9 cellular contexts compared by ENCODE assay signal in the genomic region with DNA sequence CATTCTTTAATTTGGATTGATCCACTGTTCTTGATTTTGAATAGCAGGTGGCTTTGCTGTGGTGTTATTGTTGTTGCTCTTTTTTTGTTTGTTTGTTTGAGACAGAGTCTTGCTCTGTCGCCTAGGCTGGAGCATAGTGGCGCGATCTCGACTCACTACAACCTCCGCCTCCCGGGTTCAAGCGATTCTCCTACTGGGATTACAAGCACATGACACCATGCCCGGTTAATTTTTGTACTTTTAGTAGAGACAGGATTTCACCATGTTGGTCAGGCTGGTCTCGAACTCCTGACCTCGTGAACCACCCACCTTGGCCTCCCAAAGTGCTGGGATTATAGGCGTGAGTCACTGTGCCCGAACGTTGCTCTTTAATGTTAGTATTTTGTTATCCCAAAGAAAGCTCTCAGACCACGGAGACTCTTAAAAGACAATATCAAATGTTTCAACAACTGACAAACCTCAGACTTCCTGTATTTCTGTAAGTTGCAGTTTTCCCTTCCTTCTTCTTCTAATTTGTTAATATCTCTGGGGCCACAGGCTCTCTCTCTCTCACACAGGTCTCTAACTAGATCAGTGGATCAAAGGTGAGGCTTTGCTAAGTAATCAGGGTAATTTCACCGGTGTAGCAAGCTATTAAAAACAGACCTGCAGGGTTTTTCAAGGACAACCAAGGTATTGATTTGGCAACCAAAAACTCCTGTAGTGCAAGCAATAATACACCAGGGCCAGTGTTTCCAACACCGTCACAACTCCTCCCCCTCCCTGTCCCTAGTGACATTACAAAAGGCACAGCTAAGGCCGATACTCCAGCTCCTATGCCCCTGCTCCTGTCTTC. TPM values are rescaled to one million over a fixed set of nuclear protein-coding genes. Genes with fewer than 3 reads are reported as not detected.
DNase-seq lines count a peak whose midpoint lies in the region; ATAC-seq, FAIRE-seq and TF ChIP-seq lines count a peak whose summit lies in the region.
"Had no signal": no experiment of that assay in that cellular context is flagged by ENCODE, and none has a peak within 500 bp of the region (broad histone marks: within the 10 kb centered on the region; RNA-seq: fewer than 3 reads in every experiment).

No MANE protein-coding gene starts in this region.

- H3K9ac ChIP-seq in K562 (ENCODE audit: insufficient read depth in 1 of 2, low read depth in 2 of 2, low read length in 2 of 2) (peak overlapping the region; percentile 60 to 67; a peak in 3 of 4 replicates), stomach smooth muscle (ENCODE audit: low read length in 2 of 2) (no peak overlapping the region)

- in situ Hi-C loops in K562 (cut with MboI): no loop called here

- peaks cover 26 to 28% of the 10 kb centered on the region in 2 experiments for H3K4me1 ChIP-seq in K562 (replicated peaks in 1 of 2; ENCODE audit: control insufficient read depth in 2 of 2, insufficient read depth in 2 of 2, low read length in 2 of 2)
- peaks cover 5% of the 10 kb centered on the region for H3K4me1 ChIP-seq in stomach smooth muscle (ENCODE audit: control insufficient read depth, insufficient read depth, low read length)

- H3K4me2 ChIP-seq in K562 (ENCODE audit: insufficient read depth, low read length): peak overlapping the region; percentile 85

- H3K36me3 ChIP-seq in K562 (ENCODE audit: control insufficient read depth, insufficient read depth, low read length): no peaks in the 10 kb centered on the region
- no peaks in the 10 kb centered on the region for H3K36me3 ChIP-seq in stomach smooth muscle (ENCODE audit: control insufficient read depth in 2 of 2, insufficient read depth in 2 of 2, low read length in 2 of 2)

- no peaks in the 10 kb centered on the region for H4K20me1 ChIP-seq in K562 (replicated peaks; ENCODE audit: control insufficient read depth, insufficient read depth, low read length)

- WGBS in K562 (ENCODE audit: insufficient coverage, low coverage, missing lambda C conversion rate): 24% methylated on average over 17 of the region's 17 CpGs

- POLR2A ChIA-PET in K562 (lab: Yijun Ruan, JAX): interaction anchor here (0.6 to 1.4 kb wide), 7 partner anchors 10 to 281 kb away, joined by 3 to 13 read pairs (median 3); no protein-coding TSS in a partner anchor

- peak in 1 of 2 experiments; percentile 1; a peak in 2 of 4 replicates for TF ChIP-seq RAD21 in K562 (CRISPR knock-in tag; conservative IDR thresholded peaks at IDR 0.05 in 1 of 2, IDR thresholded peaks at IDR 0.05 in 1 of 2)

- intact Hi-C loops in K562 (cut with micrococcal nuclease): loop anchor here (2.0 to 5.0 kb wide), 3 partner anchors 35 to 95 kb away; no protein-coding TSS in a partner anchor

- ATAC-seq in GM19328 (IDR thresholded peaks at IDR 0.05; ENCODE audit: unreplicated experiment) (peak; percentile 42), HG03460 (IDR thresholded peaks at IDR 0.05; ENCODE audit: unreplicated experiment) (peak; percentile 34), K562 (peak; percentile 93)

- H3K27ac ChIP-seq in K562 (ENCODE audit: extremely low read depth, low read depth, low read length) (peak overlapping the region; percentile 95), stomach smooth muscle (ENCODE audit: low read length) (peak overlapping the region; percentile 53)

- H2AFZ ChIP-seq in K562 (ENCODE audit: low read depth, low read length): peak overlapping the region; percentile 96

- no TSS peak for BruUV-seq in K562 (replicated peaks; lab: Mats Ljungman, UMichigan)

- no peaks in the 10 kb centered on the region for H3K9me3 ChIP-seq in K562 (replicated peaks; ENCODE audit: control insufficient read depth, insufficient read depth, low read depth, low read length)
- H3K9me3 ChIP-seq in stomach smooth muscle (ENCODE audit: control insufficient read depth in 2 of 2, low read length in 2 of 2): no peaks in the 10 kb centered on the region

- no peaks in the 10 kb centered on the region for H3K9me1 ChIP-seq in K562 (ENCODE audit: control insufficient read depth, insufficient read depth, low read length)

- H3K79me2 ChIP-seq in K562 (ENCODE audit: control insufficient read depth, insufficient read depth, low read length): no peaks in the 10 kb centered on the region

- TF ChIP-seq EP300 in K562 (IDR thresholded peaks at IDR 0.05; ENCODE audit: low read length): peak; percentile 55

- peak; percentile 47; the same call in 1 of the 2 replicates for TF ChIP-seq POLR2A in K562 (conservative IDR thresholded peaks at IDR 0.05)

- H3K4me3 ChIP-seq in K562 (no peak overlapping the region), stomach smooth muscle (ENCODE audit: low read length in 2 of 2) (no peak overlapping the region)

- DNase-seq in AG20443 (ENCODE audit: low spot score) (peak; percentile 71), SKM-1 (lab: John Stamatoyannopoulos, UW; ENCODE audit: unreplicated experiment) (peak; percentile 86), K562 (ENCODE audit: extremely low read depth in 1 of 4, low spot score in 3 of 4) (peak; percentile 61 to 87 (median 72)), left kidney (ENCODE audit: low read depth, low spot score) (peak; percentile 64), NCI-H2171 (lab: John Stamatoyannopoulos, UW) (no peak)

- H3K27me3 ChIP-seq in K562 (ENCODE audit: control insufficient read depth in 2 of 2, insufficient read depth in 2 of 2, low read length in 2 of 2) (no peaks in the 10 kb centered on the region), stomach smooth muscle (ENCODE audit: control insufficient read depth in 1 of 2, insufficient read depth in 2 of 2, low read length in 2 of 2) (no peaks in the 10 kb centered on the region)

- peak in 2 of 3 experiments; percentile 14 to 31; a peak in 2 of 6 replicates for TF ChIP-seq CTCF in K562 (IDR thresholded peaks at IDR 0.05 in 2 of 3, conservative IDR thresholded peaks at IDR 0.05 in 1 of 3; ENCODE audit: insufficient read depth in 2 of 3, low read depth in 1 of 3, low read length in 3 of 3)

- CTCF ChIA-PET in K562 (lab: Yijun Ruan, JAX; ENCODE audit: low intra/inter-chr PET ratio): no interaction called here

- peak; percentile 93 for FAIRE-seq in K562 (lab: Jason Lieb, UNC)
- FAIRE-seq: H1 had no signal

TF ChIP-seq in K562, 482 proteins besides CTCF, POLR2A, EP300 and RAD21 (continues in another document):
- TF ChIP-seq BACH1 (tag; IDR thresholded peaks at IDR 0.05) (0 out of 2 replicates have a peak, but pooled peaks have one; percentile 56), ZNF140 (CRISPR knock-in tag; IDR thresholded peaks at IDR 0.05) (no peak), SMAD4 (CRISPR knock-in tag; conservative IDR thresholded peaks at IDR 0.05) (0 out of 2 replicates have a peak, but pooled peaks have one; percentile 17), ZNF239 (CRISPR knock-in tag; IDR thresholded peaks at IDR 0.05) (peak; percentile 47; the same call in 1 of the 2 replicates), FOXM1 (IDR thresholded peaks at IDR 0.05; ENCODE audit: low read depth) (0 out of 2 replicates have a peak, but pooled peaks have one; percentile 18), FOXM1 (CRISPR knock-in tag; IDR thresholded peaks at IDR 0.05; ENCODE audit: low read depth) (no peak), CHD4 (IDR thresholded peaks at IDR 0.05; ENCODE audit: insufficient read depth, insufficient replicate concordance, low read depth, low read length, poor library complexity, severe bottlenecking) (peak; percentile 48), ATF3 (IDR thresholded peaks at IDR 0.05) (peak; percentile 38; the same call in 1 of the 2 replicates), ATF3 (CRISPR knock-in tag; conservative IDR thresholded peaks at IDR 0.05) (no peak), ELF1 (tag; IDR thresholded peaks at IDR 0.05) (peak; percentile 54; the same call in 1 of the 2 replicates), ETV5 (CRISPR knock-in tag; IDR thresholded peaks at IDR 0.05; ENCODE audit: low read depth) (peak; percentile 54; the same call in 1 of the 2 replicates)
- TF ChIP-seq, protein P1, sequence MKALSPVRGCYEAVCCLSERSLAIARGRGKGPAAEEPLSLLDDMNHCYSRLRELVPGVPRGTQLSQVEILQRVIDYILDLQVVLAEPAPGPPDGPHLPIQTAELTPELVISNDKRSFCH (CRISPR knock-in tag; IDR thresholded peaks at IDR 0.05): no peak
- TF ChIP-seq, protein P1 (tag; IDR thresholded peaks at IDR 0.05): peak; percentile 86

RNA-seq across cellular contexts. Expression of gene ZNF217, which starts 48.8 kb away (rescaled TPM):
- total RNA-seq in K562 (2011; cell fraction: chromatin; rRNA removed; ENCODE audit: low replicate concordance): 27.8 and 53.4 TPM in 2 replicates
- total RNA-seq in K562 (2011; cell fraction: nucleolus; rRNA removed): 21.3 and 24.7 TPM in 2 replicates
- total RNA-seq in K562 (2011; cell fraction: nucleoplasm; rRNA removed): 26.2 and 28.5 TPM in 2 replicates
- 16.8 and 17.7 TPM in 2 replicates for total RNA-seq in K562 (2014; rRNA removed)
- 23.4 and 25.0 TPM in 2 replicates for total RNA-seq in K562 (2014; rRNA removed; fragmentation: Illumina TruSeq; extraction: Trizol)
- 18.7 and 21.8 TPM in 2 replicates for total RNA-seq in K562 (2015; rRNA removed; fragmentation: Illumina TruSeq; extraction: Trizol)
- 39.7 and 41.8 TPM in 2 replicates for total RNA-seq in K562 (2021)
- polyA plus RNA-seq in K562 (2011; rRNA removed): 11.4 and 12.9 TPM in 2 replicates
- polyA plus RNA-seq in K562 (2011; cell fraction: cytosol; rRNA removed): 6.8 and 8.6 TPM in 2 replicates
- polyA plus RNA-seq in K562 (2011; cell fraction: nucleus; rRNA removed): 19.8 and 24.3 TPM in 2 replicates
- 17.7 and 21.1 TPM in 2 replicates for polyA plus RNA-seq in K562 (2012)
- polyA plus RNA-seq in K562 (2014; fragmentation: Illumina TruSeq; extraction: Trizol): 19.3 and 26.7 TPM in 2 replicates
- 1 to 10 TPM; 3.0 to 7.1 TPM for polyA plus RNA-seq in K562 (2014; fragmentation: Nextera tagmentation; extraction: Ambion mirVana)
- 16.0 and 23.5 TPM in 2 replicates for polyA plus RNA-seq in K562 (2014; rRNA removed)
- polyA minus RNA-seq in K562 (2011; rRNA and poly(A)+ RNA removed): 36.2 and 44.6 TPM in 2 replicates
- polyA minus RNA-seq in K562 (2011; cell fraction: cytosol; rRNA and poly(A)+ RNA removed): 21.7 and 25.7 TPM in 2 replicates
- polyA minus RNA-seq in K562 (2011; cell fraction: nucleus; rRNA and poly(A)+ RNA removed): 19.7 and 29.4 TPM in 2 replicates

Comparison
In these comparisons a context has a peak if more than half of its experiments do, and no peak if none do; other contexts are left out.
1. ATAC-seq: peak in every context shown above with its lines; median percentile 93 in K562; 42 in GM19328; 34 in HG03460.
2. H3K9ac ChIP-seq: peak in K562 (2 of 2); none in stomach smooth muscle (0 of 2).